In the genomic region with DNA sequence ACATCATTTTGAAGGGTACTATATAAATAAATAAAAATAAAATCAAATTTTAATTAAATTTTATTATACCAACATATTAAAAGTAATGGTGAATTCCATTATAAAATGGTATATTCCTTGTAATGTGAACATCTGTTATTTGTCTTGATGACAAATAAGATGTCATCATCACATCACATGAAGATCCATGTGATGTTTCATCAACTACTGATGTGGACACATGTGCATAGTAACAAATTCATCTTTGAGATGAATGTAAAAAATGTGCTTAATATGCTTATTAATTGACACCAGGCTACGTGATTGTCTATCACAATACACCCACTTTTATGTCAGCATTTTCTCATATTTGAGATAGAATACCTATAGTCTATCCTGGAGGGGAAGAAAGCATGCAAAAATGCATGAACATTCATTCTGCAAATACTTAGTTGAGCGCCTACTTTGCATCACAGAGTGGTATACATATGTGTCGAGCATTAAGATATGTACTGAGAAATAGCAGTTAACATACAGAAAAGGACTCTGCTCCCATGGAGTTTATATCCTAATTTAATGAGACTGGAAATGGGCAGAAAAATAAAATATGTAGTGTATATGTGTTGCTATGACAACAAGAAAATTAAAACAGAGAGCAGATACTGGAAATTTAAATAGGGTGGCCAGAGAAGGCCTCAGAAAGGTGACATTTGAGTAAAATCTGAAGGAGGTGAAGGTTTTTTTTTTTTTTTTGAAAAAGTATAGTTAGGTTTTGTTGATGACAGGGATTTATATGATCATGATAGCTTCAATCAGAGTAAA, we compare ENCODE assay signal across 26 cellular contexts.
"Had no signal": no experiment of that assay in that cellular context is flagged by ENCODE, and none has a peak within 500 bp of the region (broad histone marks: within the 10 kb centered on the region; RNA-seq: fewer than 3 reads in every experiment).

No MANE protein-coding gene starts in this region.

- H3K27me3 Mint-ChIP-seq: activated B cell treated with CpG ODN at 0.5 μM for 24 hours; activated CD4-positive, alpha-beta T cell treated with anti-CD3 and anti-CD28 coated beads, Interleukin-2, amount 10 ng/mL, durations not matched to agents 24 days and 14 days; activated naive CD8-positive, alpha-beta T cell; naive B cell; T-cell had no signal

- H3K79me2 ChIP-seq: hepatocyte had no signal

- H3K4me3 ChIP-seq: hepatocyte, left lung, lung, spleen, thoracic aorta, upper lobe of left lung had no signal

- H3K27ac ChIP-seq: foreskin keratinocyte, hepatocyte, left lung, spleen, thoracic aorta, upper lobe of left lung had no signal

- H3K4me1 Mint-ChIP-seq: neural crest cell had no signal

- ATAC-seq: activated CD8-positive, alpha-beta T cell treated with anti-CD3 and anti-CD28 coated beads, Interleukin-2, amount 10 ng/mL, durations not matched to agents 7 days and 5 days; foreskin keratinocyte; left lung; T-cell had no signal

- H2AFZ ChIP-seq: hepatocyte had no signal

- H3K36me3 ChIP-seq: left lung, spleen, thoracic aorta, upper lobe of left lung had no signal

- H3K9me3 ChIP-seq: left lung, spleen, thoracic aorta, upper lobe of left lung had no signal

- H3K4me2 ChIP-seq: hepatocyte had no signal

- H3K9me3 Mint-ChIP-seq: activated B cell treated with CpG ODN at 0.5 μM for 24 hours; activated CD4-positive, alpha-beta T cell treated with anti-CD3 and anti-CD28 coated beads, Interleukin-2, amount 10 ng/mL, durations not matched to agents 24 days and 14 days; activated T-helper 2 cell treated with anti-CD3 and anti-CD28 coated beads, Interferon-gamma antibody, Interleukin-2, Interleukin-4, amounts not matched to agents 10 μg/mL and 5 μg/mL and 100 μg/mL, durations not matched to agents 14 hours and 24 hours and 36 hours; immature natural killer cell; neural crest cell; T-cell had no signal

- H3K27ac Mint-ChIP-seq: activated B cell treated with CpG ODN at 0.5 μM for 24 hours; activated CD4-positive, alpha-beta T cell treated with anti-CD3 and anti-CD28 coated beads, Interleukin-2, amount 10 ng/mL, durations not matched to agents 24 days and 14 days; activated CD8-positive, alpha-beta T cell treated with anti-CD3 and anti-CD28 coated beads, Interleukin-2, amount 10 ng/mL, durations not matched to agents 7 days and 5 days; activated naive CD8-positive, alpha-beta T cell; activated T-helper 2 cell treated with anti-CD3 and anti-CD28 coated beads, Interferon-gamma antibody, Interleukin-2, Interleukin-4, amounts not matched to agents 10 μg/mL and 5 μg/mL and 100 μg/mL, durations not matched to agents 14 hours and 24 hours and 36 hours; immature natural killer cell; T-cell had no signal

- H3K4me3 Mint-ChIP-seq: activated B cell treated with CpG ODN at 0.5 μM for 24 hours; activated CD4-positive, alpha-beta T cell treated with anti-CD3 and anti-CD28 coated beads, Interleukin-2, amount 10 ng/mL, durations not matched to agents 24 days and 14 days; activated CD8-positive, alpha-beta T cell treated with anti-CD3 and anti-CD28 coated beads, Interleukin-2, amount 10 ng/mL, durations not matched to agents 7 days and 5 days; activated naive CD8-positive, alpha-beta T cell; immature natural killer cell; naive B cell; neural crest cell; T-cell had no signal

- H3K4me1 ChIP-seq: foreskin keratinocyte, left lung, spleen, upper lobe of left lung had no signal

- DNase-seq: activated B cell treated with CpG ODN at 0.5 μM for 24 hours; activated CD4-positive, alpha-beta T cell treated with anti-CD3 and anti-CD28 coated beads, Interleukin-2, amount 10 ng/mL, durations not matched to agents 24 days and 14 days; activated CD8-positive, alpha-beta T cell treated with anti-CD3 and anti-CD28 coated beads, Interleukin-2, amount 10 ng/mL, durations not matched to agents 7 days and 5 days; activated naive CD4-positive, alpha-beta T cell; amniotic stem cell; cerebellar nuclear complex; cortex of kidney; foreskin keratinocyte; glutamatergic neuron; immature natural killer cell; left lung; naive B cell; occipital lobe; posterior cingulate gyrus; spleen; stimulated activated CD4-positive, alpha-beta T cell treated with anti-CD3 and anti-CD28 coated beads, Interleukin-4, amount 100 ng/mL, for 1 hour; stimulated activated naive CD4-positive, alpha-beta T cell treated with Interleukin-2 at 50 U/mL for 16 hours; T-cell; upper lobe of left lung had no signal

- H3K27me3 ChIP-seq: foreskin keratinocyte, hepatocyte, left lung, spleen, upper lobe of left lung had no signal

- FAIRE-seq: bronchial epithelial cell had no signal

- H3K36me3 Mint-ChIP-seq: immature natural killer cell had no signal
